1 cellular context compared by ENCODE assay signal in genomic region chr10:132538790-132539421, GRCh38.
TF ChIP-seq lines count a peak whose summit lies in the region.

No MANE protein-coding gene starts in this region.

TF ChIP-seq in K562, 482 proteins besides CTCF, POLR2A, EP300 and RAD21 (continued from another document):
- no peak for TF ChIP-seq THAP12 (CRISPR knock-in tag; IDR thresholded peaks at IDR 0.05)
TF ChIP-seq in K562: peak in this region for 1.
